Comparison of ENCODE assay signal across 8 cellular contexts in the genomic region with DNA sequence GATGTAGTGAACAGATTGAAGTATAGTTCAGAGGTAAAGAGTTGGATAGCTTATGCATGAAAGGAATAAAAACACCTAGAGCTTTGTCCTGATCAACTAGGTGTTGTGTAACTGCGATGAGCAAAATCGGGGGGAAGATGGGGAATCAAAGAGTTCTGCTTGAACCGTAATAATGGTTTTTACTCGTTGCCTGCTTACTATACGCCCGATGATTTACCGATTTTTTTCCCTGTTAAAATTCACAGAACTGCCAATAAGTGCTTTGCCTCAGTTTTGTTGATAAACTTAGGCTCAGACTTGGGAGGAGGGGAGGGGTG. TPM values are rescaled to one million over a fixed set of nuclear protein-coding genes. Genes with fewer than 3 reads are reported as not detected.
DNase-seq lines count a peak whose midpoint lies in the region; ATAC-seq and TF ChIP-seq lines count a peak whose summit lies in the region.

No MANE protein-coding gene starts in this region.

- H3K27ac Mint-ChIP-seq in IgD-negative memory B cell = peak overlapping the region; percentile 94 to 98 (median 96)
- peak overlapping the region; percentile 99 for H3K27ac Mint-ChIP-seq in central memory CD8-positive, alpha-beta T cell (ENCODE audit: low read depth)

- DNase-seq in central memory CD8-positive, alpha-beta T cell (ENCODE audit: low spot score in 2 of 2) = no peak
- no peak for DNase-seq in NCI-H226
- no peak for DNase-seq in iPS-NIHi11 (ENCODE audit: low spot score)

- H3K27ac ChIP-seq in ACC112 (ENCODE audit: low read depth, low read length) (0 out of 2 replicates have a peak overlapping the region, but pooled peaks have one; percentile 20), muscle layer of duodenum (ENCODE audit: low read length) (peak overlapping the region; percentile 94)

- H3K79me2 ChIP-seq in ACC112 (ENCODE audit: control insufficient read depth, insufficient read depth, low read length, unreplicated experiment) = peaks cover 30% of the 10 kb centered on the region

- no peak for ATAC-seq in central memory CD8-positive, alpha-beta T cell (replicated peaks; ENCODE audit: extremely low read depth, poor library complexity, severe bottlenecking)
- ATAC-seq in GM18505 (IDR thresholded peaks at IDR 0.05; ENCODE audit: unreplicated experiment) (no peak), HG02884 (IDR thresholded peaks at IDR 0.05; ENCODE audit: unreplicated experiment) (no peak)

- no peaks in the 10 kb centered on the region for H3K9me3 ChIP-seq in muscle layer of duodenum (ENCODE audit: control insufficient read depth in 1 of 2, low read length in 2 of 2)

- H3K4me3 ChIP-seq in ACC112 (ENCODE audit: low read depth, low read length) (peak overlapping the region; percentile 98), muscle layer of duodenum (ENCODE audit: low read depth in 1 of 2, low read length in 2 of 2) (peak overlapping the region; percentile 95 to 96)

- H3K27me3 Mint-ChIP-seq in IgD-negative memory B cell = no peaks in the 10 kb centered on the region
- H3K27me3 Mint-ChIP-seq in central memory CD8-positive, alpha-beta T cell = no peaks in the 10 kb centered on the region

- H3K27me3 ChIP-seq in ACC112 (ENCODE audit: insufficient read depth, low read length) (no peaks in the 10 kb centered on the region), muscle layer of duodenum (ENCODE audit: low read depth, low read length) (no peaks in the 10 kb centered on the region)

- peaks cover 36 to 43% (median 38%) of the 10 kb centered on the region in 3 donors for H3K4me1 Mint-ChIP-seq in IgD-negative memory B cell
- H3K4me1 Mint-ChIP-seq in central memory CD8-positive, alpha-beta T cell = peaks cover 50% of the 10 kb centered on the region

- peaks cover 10% of the 10 kb centered on the region; the same call in 1 of the 2 replicates for H3K36me3 ChIP-seq in ACC112 (ENCODE audit: insufficient read depth, low read length)
- peaks cover 8 to 10% of the 10 kb centered on the region in 2 donors for H3K36me3 ChIP-seq in muscle layer of duodenum (ENCODE audit: control insufficient read depth in 1 of 2, insufficient read depth in 2 of 2, low read length in 2 of 2)

- no peaks in the 10 kb centered on the region for H3K9me3 Mint-ChIP-seq in IgD-negative memory B cell
- H3K9me3 Mint-ChIP-seq in central memory CD8-positive, alpha-beta T cell = no peaks in the 10 kb centered on the region

- peak overlapping the region; percentile 73 for H2AFZ ChIP-seq in ACC112 (ENCODE audit: low read length, unreplicated experiment)

- H3K36me3 Mint-ChIP-seq in IgD-negative memory B cell = peaks cover 5% of the 10 kb centered on the region
- peaks cover 31% of the 10 kb centered on the region for H3K36me3 Mint-ChIP-seq in central memory CD8-positive, alpha-beta T cell (ENCODE audit: insufficient read depth)

- no peak for TF ChIP-seq POLR2A in GM18505 (IDR thresholded peaks at IDR 0.05; ENCODE audit: borderline replicate concordance, extremely low read depth, insufficient read depth, insufficient read length)

- H3K4me3 Mint-ChIP-seq in IgD-negative memory B cell = peak overlapping the region; percentile 93 to 97 (median 94)
- H3K4me3 Mint-ChIP-seq in central memory CD8-positive, alpha-beta T cell = peak overlapping the region; percentile 92

- H3K4me1 ChIP-seq in ACC112 (ENCODE audit: control insufficient read depth, insufficient read depth, low read length, unreplicated experiment) (peaks cover 13% of the 10 kb centered on the region), muscle layer of duodenum (ENCODE audit: control insufficient read depth in 1 of 2, insufficient read depth in 2 of 2, low read length in 2 of 2) (peaks cover 15 to 35% of the 10 kb centered on the region in 2 donors)

RNA-seq across cellular contexts. Expression of gene DNAJB11, which starts 0.8 kb away (rescaled TPM):
- 45.1 TPM for polyA plus RNA-seq in IgD-negative memory B cell

RNA-seq across cellular contexts. Expression of gene TBCCD1, which starts 2.6 kb away (rescaled TPM):
- polyA plus RNA-seq in IgD-negative memory B cell = 24.6 TPM

RNA-seq across cellular contexts. Expression of gene CRYGS, which starts 25.6 kb away (rescaled TPM):
- polyA plus RNA-seq in IgD-negative memory B cell = not detected

RNA-seq across cellular contexts. Expression of gene AHSG, which starts 43.1 kb away (rescaled TPM):
- polyA plus RNA-seq in IgD-negative memory B cell = not detected
